31 cellular contexts compared by ENCODE assay signal in the genomic region with DNA sequence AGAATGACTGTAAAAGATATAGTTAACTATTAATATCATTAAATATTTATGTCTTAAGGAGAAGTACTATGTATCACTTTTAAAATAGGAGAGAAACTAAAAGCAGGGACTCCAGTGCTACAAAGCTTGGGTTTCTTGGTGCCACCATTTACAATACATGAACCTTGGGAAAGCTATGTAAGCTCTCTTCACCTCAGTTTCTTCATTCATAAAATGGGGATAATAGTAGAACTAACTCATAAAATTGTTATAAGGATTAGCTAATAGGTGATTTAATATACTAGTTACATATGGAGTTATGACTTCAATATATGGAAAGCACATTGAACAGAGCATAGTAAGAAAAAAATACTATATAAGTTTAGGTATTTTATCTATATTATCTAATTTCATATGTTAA. TPM values are rescaled to one million over a fixed set of nuclear protein-coding genes. Genes with fewer than 3 reads are reported as not detected.
"Had no signal": no experiment of that assay in that cellular context is flagged by ENCODE, and none has a peak within 500 bp of the region (broad histone marks: within the 10 kb centered on the region; RNA-seq: fewer than 3 reads in every experiment).

No MANE protein-coding gene starts in this region.

- H3K27ac ChIP-seq: stomach, suprapubic skin, testis, thoracic aorta, thyroid gland, tibial artery, tibial nerve, transverse colon, upper lobe of left lung, upper lobe of right lung, uterus, vagina had no signal

- FAIRE-seq: urothelium cell line had no signal

- ATAC-seq: stimulated activated effector memory CD8-positive, alpha-beta T cell treated with anti-CD3 and anti-CD28 coated beads, Interleukin-12 subunit alpha, Interleukin-12 subunit beta, amount 100 ng/mL, for 72 hours; stimulated activated memory B cell treated with anti-CD40 and anti-IgM and Interleukin-4, amounts not matched to agents 10 μg/mL and 1 μg/mL and 100 μg/mL, for 72 hours; stimulated activated naive B cell treated with anti-CD40 and anti-IgM and Interleukin-4, amounts not matched to agents 10 μg/mL and 1 μg/mL and 100 μg/mL, for 72 hours; stimulated activated naive CD8-positive, alpha-beta T cell treated with anti-CD3 and anti-CD28 coated beads, Interleukin-15, amount 100 ng/mL, for 72 hours; stimulated activated naive CD8-positive, alpha-beta T cell treated with anti-CD3 and anti-CD28 coated beads, Interleukin-15, Interleukin-2, amounts not matched to agents 100 U/mL and 50 U/mL, for 24 hours; upper lobe of right lung had no signal

- H3K27me3 ChIP-seq: stomach, suprapubic skin, testis, thyroid gland, tibial artery, tibial nerve, transverse colon, upper lobe of left lung, upper lobe of right lung, uterus, vagina had no signal

- H3K27ac Mint-ChIP-seq: stimulated activated effector memory CD8-positive, alpha-beta T cell treated with anti-CD3 and anti-CD28 coated beads, Interleukin-12 subunit alpha, Interleukin-12 subunit beta, amount 100 ng/mL, for 72 hours; stimulated activated memory B cell treated with anti-CD40 and anti-IgM and Interleukin-4, amounts not matched to agents 10 μg/mL and 1 μg/mL and 100 μg/mL, for 72 hours; stimulated activated naive B cell treated with anti-CD40 and anti-IgM and Interleukin-4, amounts not matched to agents 10 μg/mL and 1 μg/mL and 100 μg/mL, for 72 hours; stimulated activated naive CD8-positive, alpha-beta T cell treated with anti-CD3 and anti-CD28 coated beads, Interleukin-15, amount 100 ng/mL, for 72 hours; stimulated activated naive CD8-positive, alpha-beta T cell treated with anti-CD3 and anti-CD28 coated beads, Interleukin-15, Interleukin-2, amounts not matched to agents 100 ng/mL and 50 ng/mL, for 24 hours; type B pancreatic cell had no signal

- H3K36me3 Mint-ChIP-seq: stimulated activated effector memory CD8-positive, alpha-beta T cell treated with anti-CD3 and anti-CD28 coated beads, Interleukin-12 subunit alpha, Interleukin-12 subunit beta, amount 100 ng/mL, for 72 hours; stimulated activated memory B cell treated with anti-CD40 and anti-IgM and Interleukin-4, amounts not matched to agents 10 μg/mL and 1 μg/mL and 100 μg/mL, for 72 hours; stimulated activated naive B cell treated with anti-CD40 and anti-IgM and Interleukin-4, amounts not matched to agents 10 μg/mL and 1 μg/mL and 100 μg/mL, for 72 hours; type B pancreatic cell had no signal

- H3K9me3 ChIP-seq: stomach, suprapubic skin, testis, thoracic aorta, thyroid gland, tibial artery, tibial nerve, transverse colon, upper lobe of left lung, upper lobe of right lung, uterus, vagina had no signal

- H3K4me3 ChIP-seq: stomach, suprapubic skin, testis, thoracic aorta, thyroid gland, tibial artery, tibial nerve, transverse colon, upper lobe of left lung, upper lobe of right lung, uterus, vagina had no signal

- H3K27me3 Mint-ChIP-seq: type B pancreatic cell had no signal

- H3K9me3 Mint-ChIP-seq: stimulated activated memory B cell treated with anti-CD40 and anti-IgM and Interleukin-4, amounts not matched to agents 10 μg/mL and 1 μg/mL and 100 μg/mL, for 72 hours; stimulated activated naive CD8-positive, alpha-beta T cell treated with anti-CD3 and anti-CD28 coated beads, Interleukin-15, amount 100 ng/mL, for 72 hours; stimulated activated naive CD8-positive, alpha-beta T cell treated with anti-CD3 and anti-CD28 coated beads, Interleukin-15, Interleukin-2, amounts not matched to agents 100 ng/mL and 50 ng/mL, for 24 hours had no signal

- H3K4me1 Mint-ChIP-seq: stimulated activated effector memory CD8-positive, alpha-beta T cell treated with anti-CD3 and anti-CD28 coated beads, Interleukin-12 subunit alpha, Interleukin-12 subunit beta, amount 100 ng/mL, for 72 hours; stimulated activated naive CD8-positive, alpha-beta T cell treated with anti-CD3 and anti-CD28 coated beads, Interleukin-15, amount 100 ng/mL, for 72 hours had no signal

- H3K4me3 Mint-ChIP-seq: stimulated activated effector memory CD8-positive, alpha-beta T cell treated with anti-CD3 and anti-CD28 coated beads, Interleukin-12 subunit alpha, Interleukin-12 subunit beta, amount 100 ng/mL, for 72 hours; stimulated activated memory B cell treated with anti-CD40 and anti-IgM and Interleukin-4, amounts not matched to agents 10 μg/mL and 1 μg/mL and 100 μg/mL, for 72 hours; stimulated activated naive B cell treated with anti-CD40 and anti-IgM and Interleukin-4, amounts not matched to agents 10 μg/mL and 1 μg/mL and 100 μg/mL, for 72 hours; stimulated activated naive CD8-positive, alpha-beta T cell treated with anti-CD3 and anti-CD28 coated beads, Interleukin-15, amount 100 ng/mL, for 72 hours; stimulated activated naive CD8-positive, alpha-beta T cell treated with anti-CD3 and anti-CD28 coated beads, Interleukin-15, Interleukin-2, amounts not matched to agents 100 ng/mL and 50 ng/mL, for 24 hours; type B pancreatic cell had no signal

- H3K36me3 ChIP-seq: stomach, suprapubic skin, thoracic aorta, thyroid gland, tibial artery, tibial nerve, transverse colon, upper lobe of left lung, upper lobe of right lung, uterus, vagina had no signal

- DNase-seq: stimulated activated CD4-positive, alpha-beta T cell treated with anti-CD3 and anti-CD28 coated beads, Interleukin-2, amount 100 ng/mL, for 48 hours; stimulated activated CD4-positive, alpha-beta T cell treated with anti-CD3 and anti-CD28 coated beads, Interleukin-4, amount 100 ng/mL, for 1 hour; stimulated activated CD4-positive, alpha-beta T cell treated with anti-CD3 and anti-CD28 coated beads, Interleukin-4, amount 100 ng/mL, for 24 hours; stimulated activated CD4-positive, alpha-beta T cell treated with anti-CD3 and anti-CD28 coated beads, Interleukin-4, amount 100 ng/mL, for 4 hours; stimulated activated CD8-positive, alpha-beta memory T cell treated with anti-CD3 and anti-CD28 coated beads, Interleukin-4, amount 100 ng/mL, for 48 hours; stimulated activated naive B cell treated with anti-CD40 and anti-IgM and Interleukin-4, amounts not matched to agents 10 μg/mL and 1 μg/mL and 100 μg/mL, for 72 hours; stimulated activated naive CD4-positive, alpha-beta T cell; stimulated activated naive CD4-positive, alpha-beta T cell treated with Interleukin-2 at 50 U/mL for 16 hours; stimulated activated naive CD8-positive, alpha-beta T cell treated with anti-CD3 and anti-CD28 coated beads, Interleukin-15, amount 100 ng/mL, for 72 hours; stimulated activated naive CD8-positive, alpha-beta T cell treated with anti-CD3 and anti-CD28 coated beads, Interleukin-15, Interleukin-2, amounts not matched to agents 100 U/mL and 50 U/mL, for 24 hours; stomach; substantia nigra; testis; thyroid gland; tibial artery; transverse colon; trophoblast cell; upper lobe of left lung; upper lobe of right lung; uterus had no signal

- H3K4me1 ChIP-seq: stomach, suprapubic skin, testis, thyroid gland, tibial artery, tibial nerve, transverse colon, upper lobe of left lung, upper lobe of right lung, uterus, vagina had no signal

RNA-seq across cellular contexts. Expression of a gene that starts 23.7 kb away (rescaled TPM):
- total RNA-seq: subcutaneous adipose tissue, thyroid gland, transverse colon, urinary bladder had no signal
